ENCODE assay signal across 9 cellular contexts in genomic region chr2:113198048-113198789, GRCh38. TPM values are rescaled to one million over a fixed set of nuclear protein-coding genes. Genes with fewer than 3 reads are reported as not detected.
DNase-seq lines count a peak whose midpoint lies in the region; ATAC-seq and TF ChIP-seq lines count a peak whose summit lies in the region.
"Had no signal": no experiment of that assay in that cellular context is flagged by ENCODE, and none has a peak within 500 bp of the region (broad histone marks: within the 10 kb centered on the region; RNA-seq: fewer than 3 reads in every experiment).

No MANE protein-coding gene starts in this region.

- H3K4me3 ChIP-seq in GM23338 (peak overlapping the region; percentile 69), adrenal gland (peak overlapping the region in 3 of 4 donors; percentile 29 to 68 (median 50)), iPS-18c (ENCODE audit: insufficient read depth, low read depth, low read length) (peak overlapping the region; percentile 75), skin epidermis (peak overlapping the region; percentile 53 to 67 (median 59))

- no peaks in the 10 kb centered on the region for H3K9me3 ChIP-seq in adrenal gland (replicated peaks in 1 of 3)
- no peaks in the 10 kb centered on the region for H3K9me3 ChIP-seq in iPS-18c (ENCODE audit: control insufficient read depth, insufficient read depth, low read length)
- H3K9me3 ChIP-seq: mucosa of descending colon had no signal

- no peaks in the 10 kb centered on the region for H4K20me1 ChIP-seq in GM23338 (replicated peaks; ENCODE audit: insufficient read depth)

- H3K36me3 Mint-ChIP-seq in GM23338 (ENCODE audit: low read depth): no peaks in the 10 kb centered on the region

- no peaks in the 10 kb centered on the region for H3K9me3 Mint-ChIP-seq in GM23338

- H3K36me3 ChIP-seq in GM23338 (ENCODE audit: insufficient read depth) (no peaks in the 10 kb centered on the region), adrenal gland (replicated peaks in 1 of 2) (peaks cover 0 to 46% of the 10 kb centered on the region in 2 donors)

- no peaks in the 10 kb centered on the region for H3F3A ChIP-seq in GM23338 (replicated peaks; ENCODE audit: low read depth)

- H3K27ac ChIP-seq in GM23338 (ENCODE audit: low read depth) (no peak overlapping the region), adrenal gland (peak overlapping the region; percentile 65 to 92 (median 83)), skin epidermis (peak overlapping the region; percentile 45 to 92 (median 86))

- H3K27me3 ChIP-seq in GM23338 (ENCODE audit: insufficient read depth) (no peaks in the 10 kb centered on the region), adrenal gland (no peaks in the 10 kb centered on the region)

- in situ Hi-C loops in GM13976 (cut with MboI; ENCODE audit: low sequenced_read_pairs, unreplicated experiment): no loop called here

- no peaks in the 10 kb centered on the region for H3K4me1 ChIP-seq in GM23338 (ENCODE audit: insufficient read depth)
- peaks cover 8 to 20% of the 10 kb centered on the region in 2 donors for H3K4me1 ChIP-seq in adrenal gland (replicated peaks in 1 of 2)

- no peak for DNase-seq in GM23338 (ENCODE audit: low spot score)
- DNase-seq in adrenal gland: peak in 2 of 7 donors; percentile 81 to 84
- no peak for DNase-seq in NCI-H2196 (lab: John Stamatoyannopoulos, UW; ENCODE audit: unreplicated experiment)
- no peak for DNase-seq in GM13976 (ENCODE audit: low spot score)

- H3K27me3 Mint-ChIP-seq in GM23338 (ENCODE audit: insufficient read depth, low read depth, poor library complexity): peaks cover 3% of the 10 kb centered on the region

- intact Hi-C loops in adrenal gland (cut with DNase I): loop anchor here (2.0 to 5.0 kb wide), 4 partner anchors 56 to 117 kb away; no protein-coding TSS in a partner anchor

- no peak overlapping the region for H3K27ac Mint-ChIP-seq in GM23338

- H3K9me2 ChIP-seq in GM23338 (ENCODE audit: insufficient read depth): no peaks in the 10 kb centered on the region

- no peaks in the 10 kb centered on the region; the same call in 2 of the 3 replicates for H3K4me1 Mint-ChIP-seq in GM23338

- H3K79me2 ChIP-seq in GM23338 (replicated peaks; ENCODE audit: insufficient read depth): no peaks in the 10 kb centered on the region

- 54 to 87% (median 68%) methylated on average over 17 to 32 of the region's 32 CpGs for WGBS in adrenal gland, 4 donors

- peak; percentile 47; the same call in 1 of the 3 replicates for ATAC-seq in GM23338
- no peak for ATAC-seq in GM18511 (IDR thresholded peaks at IDR 0.05; ENCODE audit: unreplicated experiment)
- ATAC-seq in HG03469 (IDR thresholded peaks at IDR 0.05; ENCODE audit: unreplicated experiment): no peak

- peak overlapping the region; percentile 94 for H2AFZ ChIP-seq in GM23338

- no peak for TF ChIP-seq POLR2A in adrenal gland (IDR thresholded peaks at IDR 0.05)

- TF ChIP-seq CTCF in GM23338 (conservative IDR thresholded peaks at IDR 0.05; ENCODE audit: low read depth in 2 of 2): no peak
- no peak for TF ChIP-seq CTCF in adrenal gland (IDR thresholded peaks at IDR 0.05)
- no peak for TF ChIP-seq CTCF in GM13976 (IDR thresholded peaks at IDR 0.05; ENCODE audit: borderline replicate concordance, control extremely low read depth, extremely low read depth, insufficient read depth, missing control alignments)

- H3K4me2 ChIP-seq in GM23338: peak overlapping the region; percentile 84

- H3K4me3 Mint-ChIP-seq in GM23338: peak overlapping the region; percentile 66

TF ChIP-seq in GM23338, 12 proteins besides CTCF, POLR2A, EP300 and RAD21 (continues in another document):
- TF ChIP-seq EZH2phosphoT487 (IDR thresholded peaks at IDR 0.05; ENCODE audit: unreplicated experiment) (no peak), STAT1 (IDR thresholded peaks at IDR 0.05; ENCODE audit: unreplicated experiment) (no peak), ZNF331 (CRISPR knock-in tag; IDR thresholded peaks at IDR 0.05; ENCODE audit: low read depth) (no peak), NANOG (IDR thresholded peaks at IDR 0.05; ENCODE audit: borderline replicate concordance) (no peak), ZNF462 (CRISPR knock-in tag; IDR thresholded peaks at IDR 0.05) (no peak)
- TF ChIP-seq, protein P1, sequence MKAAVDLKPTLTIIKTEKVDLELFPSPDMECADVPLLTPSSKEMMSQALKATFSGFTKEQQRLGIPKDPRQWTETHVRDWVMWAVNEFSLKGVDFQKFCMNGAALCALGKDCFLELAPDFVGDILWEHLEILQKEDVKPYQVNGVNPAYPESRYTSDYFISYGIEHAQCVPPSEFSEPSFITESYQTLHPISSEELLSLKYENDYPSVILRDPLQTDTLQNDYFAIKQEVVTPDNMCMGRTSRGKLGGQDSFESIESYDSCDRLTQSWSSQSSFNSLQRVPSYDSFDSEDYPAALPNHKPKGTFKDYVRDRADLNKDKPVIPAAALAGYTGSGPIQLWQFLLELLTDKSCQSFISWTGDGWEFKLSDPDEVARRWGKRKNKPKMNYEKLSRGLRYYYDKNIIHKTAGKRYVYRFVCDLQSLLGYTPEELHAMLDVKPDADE (IDR thresholded peaks at IDR 0.05): no peak

RNA-seq across cellular contexts. Expression of gene PSD4, which starts 24.4 kb away (rescaled TPM):
- 0.66 and 1.1 TPM in 2 replicates for total RNA-seq in GM23338 (2014; rRNA removed; shearing (Covaris generic))
- polyA plus RNA-seq in GM23338 (2016; fragmentation: Nextera tagmentation; extraction: Ambion mirVana): 0.06 and 0.19 TPM in 2 replicates
- total RNA-seq in adrenal gland: 100 to 1,000 TPM in 4 of 8 donors, 10 to 100 TPM in 4; 62.7 to 164 (median 93.5) TPM
- polyA plus RNA-seq in adrenal gland: 10 to 100 TPM; 21.1 to 60.2 (median 31.8) TPM

Comparison
In these comparisons a context has a peak if more than half of its experiments do, and no peak if none do; other contexts are left out.
1. RNA of gene PSD4, which starts 24.4 kb away (total RNA-seq): 62.7 to 164 TPM in adrenal gland; 0.66 to 1.1 TPM in GM23338; every median in the first group is over 10 times any median in the second.
2. Peak in every context shown above with its lines, with median percentiles within 50 percentile points of each other: H3K4me3 ChIP-seq.